2 cellular contexts compared by ENCODE assay signal in the genomic region with DNA sequence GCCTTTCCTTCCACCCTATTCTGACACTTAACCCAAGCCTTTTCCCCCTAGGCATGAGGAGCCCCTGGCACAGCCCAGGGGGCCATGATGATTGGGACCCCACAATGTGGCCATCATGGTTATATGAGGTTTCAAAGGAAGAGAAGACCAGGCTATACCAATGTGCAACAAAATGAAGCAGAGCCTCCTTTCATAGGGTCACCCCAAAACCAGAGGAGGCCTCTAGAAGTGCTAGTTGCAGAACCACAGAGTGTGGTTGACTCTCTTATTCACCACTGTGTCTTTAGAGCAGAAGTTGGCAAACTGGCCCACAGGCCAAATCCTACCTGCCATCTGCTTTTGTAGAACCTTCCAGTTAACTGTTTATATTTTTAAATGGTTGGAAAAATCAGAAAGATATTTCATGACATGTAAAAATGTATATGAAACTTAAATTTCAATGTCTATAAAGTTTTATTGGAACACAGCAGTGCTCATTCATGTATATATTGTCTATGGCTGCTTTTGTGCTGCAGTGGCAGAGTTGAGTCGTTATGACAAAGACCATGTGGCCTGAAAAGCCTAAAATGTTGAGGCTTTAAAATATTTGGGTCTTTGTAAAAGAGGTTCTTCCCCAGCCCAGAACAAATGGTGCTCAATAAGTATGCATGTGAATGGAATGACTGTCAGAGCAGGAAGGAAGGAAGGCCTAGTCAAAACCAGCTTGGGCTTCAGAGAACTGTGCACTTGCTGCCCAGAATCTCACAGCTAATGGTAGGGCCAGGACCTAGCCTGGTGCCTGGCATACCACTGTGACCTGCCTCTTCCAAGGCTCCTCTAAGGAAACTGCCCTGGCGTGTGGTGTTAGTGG.
TF ChIP-seq lines count a peak whose summit lies in the region.

No MANE protein-coding gene starts in this region.

TF ChIP-seq in GM23338, 12 proteins besides CTCF, POLR2A, EP300 and RAD21 (continued from another document):
- TF ChIP-seq, protein P1, sequence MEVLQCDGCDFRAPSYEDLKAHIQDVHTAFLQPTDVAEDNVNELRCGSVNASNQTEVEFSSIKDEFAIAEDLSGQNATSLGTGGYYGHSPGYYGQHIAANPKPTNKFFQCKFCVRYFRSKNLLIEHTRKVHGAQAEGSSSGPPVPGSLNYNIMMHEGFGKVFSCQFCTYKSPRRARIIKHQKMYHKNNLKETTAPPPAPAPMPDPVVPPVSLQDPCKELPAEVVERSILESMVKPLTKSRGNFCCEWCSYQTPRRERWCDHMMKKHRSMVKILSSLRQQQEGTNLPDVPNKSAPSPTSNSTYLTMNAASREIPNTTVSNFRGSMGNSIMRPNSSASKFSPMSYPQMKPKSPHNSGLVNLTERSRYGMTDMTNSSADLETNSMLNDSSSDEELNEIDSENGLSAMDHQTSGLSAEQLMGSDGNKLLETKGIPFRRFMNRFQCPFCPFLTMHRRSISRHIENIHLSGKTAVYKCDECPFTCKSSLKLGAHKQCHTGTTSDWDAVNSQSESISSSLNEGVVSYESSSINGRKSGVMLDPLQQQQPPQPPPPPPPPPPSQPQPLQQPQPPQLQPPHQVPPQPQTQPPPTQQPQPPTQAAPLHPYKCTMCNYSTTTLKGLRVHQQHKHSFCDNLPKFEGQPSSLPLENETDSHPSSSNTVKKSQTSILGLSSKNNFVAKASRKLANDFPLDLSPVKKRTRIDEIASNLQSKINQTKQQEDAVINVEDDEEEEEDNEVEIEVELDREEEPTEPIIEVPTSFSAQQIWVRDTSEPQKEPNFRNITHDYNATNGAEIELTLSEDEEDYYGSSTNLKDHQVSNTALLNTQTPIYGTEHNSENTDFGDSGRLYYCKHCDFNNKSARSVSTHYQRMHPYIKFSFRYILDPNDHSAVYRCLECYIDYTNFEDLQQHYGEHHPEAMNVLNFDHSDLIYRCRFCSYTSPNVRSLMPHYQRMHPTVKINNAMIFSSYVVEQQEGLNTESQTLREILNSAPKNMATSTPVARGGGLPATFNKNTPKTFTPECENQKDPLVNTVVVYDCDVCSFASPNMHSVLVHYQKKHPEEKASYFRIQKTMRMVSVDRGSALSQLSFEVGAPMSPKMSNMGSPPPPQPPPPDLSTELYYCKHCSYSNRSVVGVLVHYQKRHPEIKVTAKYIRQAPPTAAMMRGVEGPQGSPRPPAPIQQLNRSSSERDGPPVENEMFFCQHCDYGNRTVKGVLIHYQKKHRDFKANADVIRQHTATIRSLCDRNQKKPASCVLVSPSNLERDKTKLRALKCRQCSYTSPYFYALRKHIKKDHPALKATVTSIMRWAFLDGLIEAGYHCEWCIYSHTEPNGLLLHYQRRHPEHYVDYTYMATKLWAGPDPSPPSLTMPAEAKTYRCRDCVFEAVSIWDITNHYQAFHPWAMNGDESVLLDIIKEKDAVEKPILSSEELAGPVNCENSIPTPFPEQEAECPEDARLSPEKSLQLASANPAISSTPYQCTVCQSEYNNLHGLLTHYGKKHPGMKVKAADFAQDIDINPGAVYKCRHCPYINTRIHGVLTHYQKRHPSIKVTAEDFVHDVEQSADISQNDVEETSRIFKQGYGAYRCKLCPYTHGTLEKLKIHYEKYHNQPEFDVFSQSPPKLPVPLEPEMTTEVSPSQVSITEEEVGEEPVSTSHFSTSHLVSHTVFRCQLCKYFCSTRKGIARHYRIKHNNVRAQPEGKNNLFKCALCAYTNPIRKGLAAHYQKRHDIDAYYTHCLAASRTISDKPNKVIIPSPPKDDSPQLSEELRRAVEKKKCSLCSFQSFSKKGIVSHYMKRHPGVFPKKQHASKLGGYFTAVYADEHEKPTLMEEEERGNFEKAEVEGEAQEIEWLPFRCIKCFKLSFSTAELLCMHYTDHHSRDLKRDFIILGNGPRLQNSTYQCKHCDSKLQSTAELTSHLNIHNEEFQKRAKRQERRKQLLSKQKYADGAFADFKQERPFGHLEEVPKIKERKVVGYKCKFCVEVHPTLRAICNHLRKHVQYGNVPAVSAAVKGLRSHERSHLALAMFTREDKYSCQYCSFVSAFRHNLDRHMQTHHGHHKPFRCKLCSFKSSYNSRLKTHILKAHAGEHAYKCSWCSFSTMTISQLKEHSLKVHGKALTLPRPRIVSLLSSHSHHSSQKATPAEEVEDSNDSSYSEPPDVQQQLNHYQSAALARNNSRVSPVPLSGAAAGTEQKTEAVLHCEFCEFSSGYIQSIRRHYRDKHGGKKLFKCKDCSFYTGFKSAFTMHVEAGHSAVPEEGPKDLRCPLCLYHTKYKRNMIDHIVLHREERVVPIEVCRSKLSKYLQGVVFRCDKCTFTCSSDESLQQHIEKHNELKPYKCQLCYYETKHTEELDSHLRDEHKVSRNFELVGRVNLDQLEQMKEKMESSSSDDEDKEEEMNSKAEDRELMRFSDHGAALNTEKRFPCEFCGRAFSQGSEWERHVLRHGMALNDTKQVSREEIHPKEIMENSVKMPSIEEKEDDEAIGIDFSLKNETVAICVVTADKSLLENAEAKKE (CRISPR knock-in tag; IDR thresholded peaks at IDR 0.05), result no peak
- no peak for TF ChIP-seq REST (IDR thresholded peaks at IDR 0.05; ENCODE audit: unreplicated experiment)
- TF ChIP-seq EZH2phosphoT487 (IDR thresholded peaks at IDR 0.05; ENCODE audit: unreplicated experiment), result no peak
TF ChIP-seq in GM23338: peak in this region for 0.

TF ChIP-seq in SK-N-SH, 30 proteins besides CTCF, POLR2A, EP300 and RAD21 (continued from another document):
- TF ChIP-seq USF1 (IDR thresholded peaks at IDR 0.05; ENCODE audit: borderline replicate concordance, low read depth) (no peak), SMC3 (IDR thresholded peaks at IDR 0.05; ENCODE audit: low read depth, low read length) (no peak), RCOR1 (IDR thresholded peaks at IDR 0.05; ENCODE audit: low read length) (no peak), FOXJ3 (CRISPR knock-in tag; IDR thresholded peaks at IDR 0.05) (no peak), GABPA (IDR thresholded peaks at IDR 0.05; ENCODE audit: low read depth) (no peak), EZH2phosphoT487 (IDR thresholded peaks at IDR 0.05; ENCODE audit: borderline replicate concordance, low read depth) (no peak), POLR2AphosphoS5 (IDR thresholded peaks at IDR 0.05; ENCODE audit: low read depth, low read length) (no peak), TEAD4 (IDR thresholded peaks at IDR 0.05; ENCODE audit: borderline replicate concordance, insufficient read depth) (no peak), NRF1 (IDR thresholded peaks at IDR 0.05; ENCODE audit: low read depth, low read length) (no peak), MEF2A (IDR thresholded peaks at IDR 0.05; ENCODE audit: borderline replicate concordance, low read depth) (no peak), TCF12 (IDR thresholded peaks at IDR 0.05) (no peak), YY1 (IDR thresholded peaks at IDR 0.05; ENCODE audit: low read depth) (no peak), RXRA (IDR thresholded peaks at IDR 0.05; ENCODE audit: borderline replicate concordance, low read depth) (no peak), CHD2 (IDR thresholded peaks at IDR 0.05; ENCODE audit: low read length, partially characterized antibody) (no peak)
- TF ChIP-seq, protein P2, sequence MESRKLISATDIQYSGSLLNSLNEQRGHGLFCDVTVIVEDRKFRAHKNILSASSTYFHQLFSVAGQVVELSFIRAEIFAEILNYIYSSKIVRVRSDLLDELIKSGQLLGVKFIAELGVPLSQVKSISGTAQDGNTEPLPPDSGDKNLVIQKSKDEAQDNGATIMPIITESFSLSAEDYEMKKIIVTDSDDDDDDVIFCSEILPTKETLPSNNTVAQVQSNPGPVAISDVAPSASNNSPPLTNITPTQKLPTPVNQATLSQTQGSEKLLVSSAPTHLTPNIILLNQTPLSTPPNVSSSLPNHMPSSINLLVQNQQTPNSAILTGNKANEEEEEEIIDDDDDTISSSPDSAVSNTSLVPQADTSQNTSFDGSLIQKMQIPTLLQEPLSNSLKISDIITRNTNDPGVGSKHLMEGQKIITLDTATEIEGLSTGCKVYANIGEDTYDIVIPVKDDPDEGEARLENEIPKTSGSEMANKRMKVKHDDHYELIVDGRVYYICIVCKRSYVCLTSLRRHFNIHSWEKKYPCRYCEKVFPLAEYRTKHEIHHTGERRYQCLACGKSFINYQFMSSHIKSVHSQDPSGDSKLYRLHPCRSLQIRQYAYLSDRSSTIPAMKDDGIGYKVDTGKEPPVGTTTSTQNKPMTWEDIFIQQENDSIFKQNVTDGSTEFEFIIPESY (IDR thresholded peaks at IDR 0.05; ENCODE audit: borderline replicate concordance, low read depth), result no peak
- TF ChIP-seq, protein P3, sequence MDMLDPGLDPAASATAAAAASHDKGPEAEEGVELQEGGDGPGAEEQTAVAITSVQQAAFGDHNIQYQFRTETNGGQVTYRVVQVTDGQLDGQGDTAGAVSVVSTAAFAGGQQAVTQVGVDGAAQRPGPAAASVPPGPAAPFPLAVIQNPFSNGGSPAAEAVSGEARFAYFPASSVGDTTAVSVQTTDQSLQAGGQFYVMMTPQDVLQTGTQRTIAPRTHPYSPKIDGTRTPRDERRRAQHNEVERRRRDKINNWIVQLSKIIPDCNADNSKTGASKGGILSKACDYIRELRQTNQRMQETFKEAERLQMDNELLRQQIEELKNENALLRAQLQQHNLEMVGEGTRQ (IDR thresholded peaks at IDR 0.05; ENCODE audit: borderline replicate concordance, low read depth, low read length), result no peak
- TF ChIP-seq, protein P4, sequence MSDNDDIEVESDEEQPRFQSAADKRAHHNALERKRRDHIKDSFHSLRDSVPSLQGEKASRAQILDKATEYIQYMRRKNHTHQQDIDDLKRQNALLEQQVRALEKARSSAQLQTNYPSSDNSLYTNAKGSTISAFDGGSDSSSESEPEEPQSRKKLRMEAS (IDR thresholded peaks at IDR 0.05; ENCODE audit: low read depth), result no peak
